In genomic region chr2:108119492-108119891, GRCh38 we compare ENCODE assay signal across 7 cellular contexts.
"Had no signal": no experiment of that assay in that cellular context is flagged by ENCODE, and none has a peak within 500 bp of the region (broad histone marks: within the 10 kb centered on the region; RNA-seq: fewer than 3 reads in every experiment).

No MANE protein-coding gene starts in this region.

- H3K4me2 ChIP-seq: KMS-11 had no signal

- FAIRE-seq: HTR-8/SVneo had no signal

- H3K4me1 Mint-ChIP-seq: IgD-negative memory B cell had no signal

- H3K9ac ChIP-seq: KMS-11 had no signal

- H3K27ac ChIP-seq: HL-60, KMS-11 had no signal

- DNase-seq: Karpas-422, KBM-7, KG1 had no signal

- H3K4me3 Mint-ChIP-seq: IgD-negative memory B cell had no signal

- H3K27me3 Mint-ChIP-seq: IgD-negative memory B cell had no signal

- H3K36me3 Mint-ChIP-seq: IgD-negative memory B cell had no signal
